ENCODE assay signal across 16 cellular contexts in the genomic region with DNA sequence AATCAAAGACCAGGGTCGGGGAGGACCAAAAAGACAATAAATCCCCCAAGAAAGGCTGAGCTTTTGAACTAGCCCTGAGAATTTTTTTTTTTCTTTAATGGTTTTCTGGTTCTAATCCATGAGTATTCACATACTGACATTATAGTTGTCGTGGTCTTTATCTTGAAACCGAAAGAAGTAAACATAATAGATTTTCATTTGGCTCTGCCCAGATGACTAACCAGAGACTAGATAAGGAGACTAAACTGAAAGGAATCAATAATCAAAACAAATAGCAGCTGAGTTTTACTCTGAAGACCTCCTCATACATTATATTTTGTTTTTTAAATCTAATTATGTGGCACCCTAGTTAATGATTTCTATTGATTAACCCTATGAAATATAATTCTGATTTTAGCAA.
A peak's percentile ranks its signal among the peaks of the same experiment; 100 is the strongest.
DNase-seq lines count a peak whose midpoint lies in the region; ATAC-seq and TF ChIP-seq lines count a peak whose summit lies in the region.
"Had no signal": no experiment of that assay in that cellular context is flagged by ENCODE, and none has a peak within 500 bp of the region (broad histone marks: within the 10 kb centered on the region; RNA-seq: fewer than 3 reads in every experiment).

No MANE protein-coding gene starts in this region.

- no peak overlapping the region for H2AK5ac ChIP-seq in IMR-90 (ENCODE audit: low read depth, low read length)
- H2AK5ac ChIP-seq in mesenchymal stem cell (ENCODE audit: low read length, severe bottlenecking) = no peak overlapping the region

- H3K36me3 ChIP-seq in IMR-90 (ENCODE audit: control insufficient read depth, insufficient read depth, low read length) = no peaks in the 10 kb centered on the region
- no peaks in the 10 kb centered on the region for H3K36me3 ChIP-seq in mesenchymal stem cell (ENCODE audit: control insufficient read depth in 1 of 2, insufficient read depth in 2 of 2, low read depth in 1 of 2, low read length in 2 of 2)
- H3K36me3 ChIP-seq: BLaER1 treated with 17β-estradiol and CSF1 and Interleukin-3, amounts not matched to agents 10 nM and 100 nM had no signal

- TF ChIP-seq RAD21 in IMR-90 (IDR thresholded peaks at IDR 0.05; ENCODE audit: low read length) = no peak

- H3K18ac ChIP-seq in IMR-90 (ENCODE audit: low read depth, low read length) (no peak overlapping the region), mesenchymal stem cell (ENCODE audit: low read depth in 1 of 2, low read length in 2 of 2) (no peak overlapping the region)

- no peaks in the 10 kb centered on the region for H3K9me3 ChIP-seq in IMR-90 (ENCODE audit: control insufficient read depth, insufficient read depth, low read length)
- H3K9me3 ChIP-seq in mesenchymal stem cell (ENCODE audit: control insufficient read depth, low read length) = no peaks in the 10 kb centered on the region
- H3K9me3 ChIP-seq: A549, Caco-2 had no signal

- H3K79me1 ChIP-seq in IMR-90 (ENCODE audit: low read depth in 1 of 2, low read length in 2 of 2) (no peaks in the 10 kb centered on the region), mesenchymal stem cell (replicated peaks; ENCODE audit: low read length, poor library complexity, severe bottlenecking) (no peaks in the 10 kb centered on the region)

- BruUV-seq in IMR-90 (replicated peaks; lab: Mats Ljungman, UMichigan) = no TSS peak

- no peak overlapping the region for H3K27ac ChIP-seq in IMR-90 (ENCODE audit: insufficient read depth, low read length)
- H3K27ac ChIP-seq in mesenchymal stem cell (ENCODE audit: low read length, poor library complexity, severe bottlenecking) = no peak overlapping the region
- no peak overlapping the region for H3K27ac ChIP-seq in substantia nigra (ENCODE audit: low read depth, low read length, poor library complexity, severe bottlenecking)
- H3K27ac ChIP-seq: 22Rv1; A549; BLaER1 treated with 17β-estradiol and CSF1 and Interleukin-3, amounts not matched to agents 10 nM and 100 nM; C4-2B had no signal

- H3K4me2 ChIP-seq in IMR-90 (ENCODE audit: low read depth, low read length) (no peak overlapping the region), mesenchymal stem cell (ENCODE audit: low read length, poor library complexity, severe bottlenecking) (no peak overlapping the region)
- H3K4me2 ChIP-seq: A549; BLaER1 treated with 17β-estradiol and CSF1 and Interleukin-3, amounts not matched to agents 10 nM and 100 nM had no signal

- DNase-seq in IMR-90 (peak; percentile 10), fibroblast of the aortic adventitia (ENCODE audit: low read depth) (peak; percentile 5), mesenchymal stem cell (peak; percentile 3), substantia nigra (lab: John Stamatoyannopoulos, UW) (no peak)
- DNase-seq: AML-193; Caco-2; Calu3; CD4-positive, alpha-beta T cell; CD8-positive, alpha-beta T cell; DMS79 treated with DMSO at 0.1 percent for 48 hours; GF-D8 had no signal

- H2BK120ac ChIP-seq in IMR-90 (ENCODE audit: low read depth, low read length) (no peak overlapping the region), mesenchymal stem cell (ENCODE audit: low read depth, low read length) (no peak overlapping the region)

- intact Hi-C loops in IMR-90 (cut with micrococcal nuclease) = no loop called here

- H4K5ac ChIP-seq in IMR-90 (ENCODE audit: low read depth, low read length) = no peak overlapping the region

- H3K4ac ChIP-seq in IMR-90 (ENCODE audit: low read depth, low read length) (no peak overlapping the region), mesenchymal stem cell (ENCODE audit: low read depth in 1 of 2, low read length in 2 of 2) (no peak overlapping the region)

- dilution Hi-C loops in IMR-90 (cut with HindIII; ENCODE audit: low sequenced_read_pairs, unreplicated experiment) = no loop called here

- H4K8ac ChIP-seq in IMR-90 (ENCODE audit: low read depth in 2 of 2, low read length in 2 of 2) (no peak overlapping the region), mesenchymal stem cell (ENCODE audit: low read length) (no peak overlapping the region)

- no peak overlapping the region for H3K14ac ChIP-seq in IMR-90 (replicated peaks; ENCODE audit: low read depth, low read length)
- no peak overlapping the region for H3K14ac ChIP-seq in mesenchymal stem cell (ENCODE audit: low read length in 2 of 2)

- CTCF ChIA-PET in IMR-90 (lab: Yijun Ruan, JAX) = no interaction called here

- no peaks in the 10 kb centered on the region for H4K20me1 ChIP-seq in IMR-90 (ENCODE audit: insufficient read depth, low read length)
- H4K20me1 ChIP-seq: BLaER1 treated with 17β-estradiol and CSF1 and Interleukin-3, amounts not matched to agents 10 nM and 100 nM had no signal

- H3K4me3 ChIP-seq in IMR-90 (ENCODE audit: insufficient read depth, low read depth, low read length) (no peak overlapping the region), fibroblast of the aortic adventitia (ENCODE audit: low read depth, low read length) (no peak overlapping the region), mesenchymal stem cell (ENCODE audit: insufficient read depth in 1 of 2, low read depth in 1 of 2, low read length in 2 of 2) (no peak overlapping the region)
- H3K4me3 ChIP-seq: A549; BLaER1 treated with 17β-estradiol and CSF1 and Interleukin-3, amounts not matched to agents 10 nM and 100 nM had no signal

- H3K9ac ChIP-seq in IMR-90 (ENCODE audit: low read depth, low read length) (no peak overlapping the region), mesenchymal stem cell (ENCODE audit: low read length) (no peak overlapping the region)
- H3K9ac ChIP-seq: BLaER1 treated with 17β-estradiol and CSF1 and Interleukin-3, amounts not matched to agents 10 nM and 100 nM had no signal

- no peaks in the 10 kb centered on the region for H3K27me3 ChIP-seq in IMR-90 (ENCODE audit: control insufficient read depth, insufficient read depth, low read length)
- no peaks in the 10 kb centered on the region for H3K27me3 ChIP-seq in mesenchymal stem cell (ENCODE audit: control insufficient read depth in 1 of 2, insufficient read depth in 1 of 2, low read length in 2 of 2)
- H3K27me3 ChIP-seq: BLaER1 treated with 17β-estradiol and CSF1 and Interleukin-3, amounts not matched to agents 10 nM and 100 nM had no signal

- in situ Hi-C loops in IMR-90 (cut with MboI; ENCODE audit: low sequenced_read_pairs) = no loop called here

- TF ChIP-seq CTCF in IMR-90 (conservative IDR thresholded peaks at IDR 0.05; ENCODE audit: low read depth, low read length) = no peak
- TF ChIP-seq CTCF in fibroblast of the aortic adventitia (IDR thresholded peaks at IDR 0.05; ENCODE audit: insufficient read depth, low read length) = no peak

- no peak overlapping the region for H2BK15ac ChIP-seq in IMR-90 (ENCODE audit: low read depth, low read length)
- H2BK15ac ChIP-seq in mesenchymal stem cell (ENCODE audit: low read depth, poor library complexity, severe bottlenecking) = no peak overlapping the region

- TF ChIP-seq POLR2A in IMR-90 (IDR thresholded peaks at IDR 0.05; ENCODE audit: low read depth, low read length) = no peak

- no peak overlapping the region for H2BK5ac ChIP-seq in IMR-90 (ENCODE audit: low read depth, low read length, poor library complexity, severe bottlenecking)
- no peak overlapping the region for H2BK5ac ChIP-seq in mesenchymal stem cell (ENCODE audit: low read depth, low read length, poor library complexity, severe bottlenecking)

- H3K4me1 ChIP-seq in IMR-90 (ENCODE audit: control insufficient read depth, insufficient read depth, low read length) (no peaks in the 10 kb centered on the region), mesenchymal stem cell (ENCODE audit: control insufficient read depth, insufficient read depth, low read depth, low read length) (no peaks in the 10 kb centered on the region)
- H3K4me1 ChIP-seq: A549; BLaER1 treated with 17β-estradiol and CSF1 and Interleukin-3, amounts not matched to agents 10 nM and 100 nM; Caco-2 had no signal

- no peak overlapping the region for H4K91ac ChIP-seq in IMR-90 (ENCODE audit: insufficient read depth, low read depth, low read length)
- no peak overlapping the region for H4K91ac ChIP-seq in mesenchymal stem cell (ENCODE audit: low read length)

- POLR2A ChIA-PET in IMR-90 (lab: Charles Lee; ENCODE audit: unreplicated experiment) = no interaction called here

- H2AK9ac ChIP-seq in IMR-90 (replicated peaks; ENCODE audit: low read depth, low read length, poor library complexity) = no peak overlapping the region

- H3K9me1 ChIP-seq in IMR-90 (ENCODE audit: insufficient read depth, low read length) = no peaks in the 10 kb centered on the region

- H3K56ac ChIP-seq in IMR-90 (ENCODE audit: extremely low read depth, insufficient read depth, low read length) = no peak overlapping the region

- H2BK20ac ChIP-seq in IMR-90 (ENCODE audit: low read depth, low read length) = no peak overlapping the region

- H2BK12ac ChIP-seq in mesenchymal stem cell (ENCODE audit: low read length in 2 of 2) = no peak overlapping the region

- WGBS in IMR-90 (ENCODE audit: extremely low coverage in 2 of 2, insufficient read length in 1 of 2), 2 experiments = no CpG with 5 or more reads among the region's 3 CpGs
- WGBS in mesenchymal stem cell = no CpG with 5 or more reads among the region's 3 CpGs

- ATAC-seq in IMR-90 (ENCODE audit: low read depth) (no peak), HG03565 (IDR thresholded peaks at IDR 0.05; ENCODE audit: unreplicated experiment) (no peak)
- ATAC-seq: A549; CD8-positive, alpha-beta T cell had no signal

- H3K23ac ChIP-seq in IMR-90 (ENCODE audit: low read depth, low read length) (no peak overlapping the region), mesenchymal stem cell (ENCODE audit: low read length in 2 of 2) (no peak overlapping the region)

- H2AFZ ChIP-seq in IMR-90 (replicated peaks; ENCODE audit: low read length, poor library complexity) = no peak overlapping the region
- H2AFZ ChIP-seq in mesenchymal stem cell (ENCODE audit: low read depth, low read length) = no peak overlapping the region

TF ChIP-seq in IMR-90, 13 proteins besides CTCF, POLR2A, EP300 and RAD21 (continues in another document):
- no peak for TF ChIP-seq MXI1 (IDR thresholded peaks at IDR 0.05; ENCODE audit: borderline replicate concordance, low read depth, low read length)
- no peak for TF ChIP-seq MAFK (IDR thresholded peaks at IDR 0.05; ENCODE audit: low read depth, low read length)
- TF ChIP-seq RFX5 (IDR thresholded peaks at IDR 0.05; ENCODE audit: low read depth, low read length) = no peak
- no peak for TF ChIP-seq CHD1 (IDR thresholded peaks at IDR 0.05; ENCODE audit: low read depth, low read length)
- no peak for TF ChIP-seq RCOR1 (IDR thresholded peaks at IDR 0.05; ENCODE audit: insufficient replicate concordance, low read length)
- TF ChIP-seq SMC3 (IDR thresholded peaks at IDR 0.05; ENCODE audit: low read depth, low read length) = no peak
- TF ChIP-seq, protein P1, sequence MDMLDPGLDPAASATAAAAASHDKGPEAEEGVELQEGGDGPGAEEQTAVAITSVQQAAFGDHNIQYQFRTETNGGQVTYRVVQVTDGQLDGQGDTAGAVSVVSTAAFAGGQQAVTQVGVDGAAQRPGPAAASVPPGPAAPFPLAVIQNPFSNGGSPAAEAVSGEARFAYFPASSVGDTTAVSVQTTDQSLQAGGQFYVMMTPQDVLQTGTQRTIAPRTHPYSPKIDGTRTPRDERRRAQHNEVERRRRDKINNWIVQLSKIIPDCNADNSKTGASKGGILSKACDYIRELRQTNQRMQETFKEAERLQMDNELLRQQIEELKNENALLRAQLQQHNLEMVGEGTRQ (IDR thresholded peaks at IDR 0.05; ENCODE audit: low read depth, low read length) = no peak
- no peak for TF ChIP-seq FOS (IDR thresholded peaks at IDR 0.05; ENCODE audit: low read depth, low read length)

Comparison
In these comparisons a context has a peak if more than half of its experiments do, and no peak if none do; other contexts are left out.
1. DNase-seq: peak in IMR-90 (single experiment), fibroblast of the aortic adventitia (single experiment) and mesenchymal stem cell (single experiment); none in substantia nigra (0 of 49).